9 cellular contexts compared by ENCODE assay signal in the genomic region with DNA sequence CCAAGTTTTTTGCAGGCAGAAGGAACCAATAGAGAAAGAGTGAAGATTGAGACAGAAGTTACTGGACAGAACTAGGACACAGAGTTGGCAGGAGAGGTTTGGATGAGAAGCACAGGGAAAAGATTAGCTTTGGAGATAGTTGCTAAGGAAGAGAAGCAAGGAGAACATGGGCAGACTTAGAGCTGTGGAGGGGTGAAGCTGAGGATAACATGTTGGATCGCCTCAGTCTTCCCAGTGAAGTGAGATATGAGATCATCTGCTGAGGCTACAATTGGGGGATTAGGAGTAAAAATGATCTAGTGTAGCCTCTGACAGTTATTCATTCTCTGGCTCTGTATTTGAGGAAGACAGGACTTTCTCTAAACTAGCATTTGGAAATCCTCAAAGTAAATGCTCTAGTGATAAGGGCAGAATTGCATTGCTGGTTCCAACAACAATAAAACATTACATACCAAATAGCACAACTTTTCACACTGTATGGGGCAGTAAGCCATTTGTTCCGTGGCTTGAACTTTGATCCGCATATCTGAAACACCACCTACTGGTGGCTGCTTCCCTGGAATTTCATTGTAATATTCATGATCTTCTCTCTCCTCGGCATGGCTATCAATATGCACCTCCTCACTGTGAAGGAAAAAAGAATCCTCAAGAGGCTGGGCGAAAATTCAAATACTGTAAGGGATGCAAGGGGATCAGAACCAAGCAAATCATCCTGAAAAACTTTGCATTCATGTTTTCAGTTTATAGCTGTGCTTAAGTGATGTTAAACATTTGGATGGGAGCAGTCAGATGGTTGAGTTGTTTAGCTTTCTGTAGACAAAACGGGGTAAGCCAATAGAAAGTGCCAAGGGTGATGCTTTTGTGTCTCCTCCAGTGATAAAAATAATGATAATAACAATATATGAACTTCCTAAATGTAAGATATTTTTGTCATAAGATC. TPM values are rescaled to one million over a fixed set of nuclear protein-coding genes. Genes with fewer than 3 reads are reported as not detected.
DNase-seq lines count a peak whose midpoint lies in the region; ATAC-seq and TF ChIP-seq lines count a peak whose summit lies in the region.
"Had no signal": no experiment of that assay in that cellular context is flagged by ENCODE, and none has a peak within 500 bp of the region (broad histone marks: within the 10 kb centered on the region; RNA-seq: fewer than 3 reads in every experiment).

No MANE protein-coding gene starts in this region.

- DNase-seq in HEK293T (ENCODE audit: extremely low spot score) (peak; percentile 24), kidney epithelial cell (ENCODE audit: low read depth) (no peak), GDM1 (lab: John Stamatoyannopoulos, UW) (no peak), NCI-H2107 treated with DMSO at 0.1 percent for 48 hours (lab: John Stamatoyannopoulos, UW; ENCODE audit: unreplicated experiment) (no peak)
- no peak for DNase-seq in stimulated activated naive CD8-positive, alpha-beta T cell treated with anti-CD3 and anti-CD28 coated beads, Interleukin-15, amount 100 ng/mL, for 72 hours
- DNase-seq in central memory CD4-positive, alpha-beta T cell, result no peak
- DNase-seq: activated naive CD8-positive, alpha-beta T cell treated with anti-CD3 and anti-CD28 coated beads, Interleukin-2, amount 10 ng/mL, durations not matched to agents 7 days and 5 days had no signal

- TF ChIP-seq CTCF in VCaP (conservative IDR thresholded peaks at IDR 0.05) (peak; percentile 74), kidney epithelial cell (IDR thresholded peaks at IDR 0.05; ENCODE audit: insufficient read depth, low read length, poor library complexity, severe bottlenecking) (peak; percentile 63)

- no peaks in the 10 kb centered on the region for H3K9me3 Mint-ChIP-seq in stimulated activated naive CD8-positive, alpha-beta T cell treated with anti-CD3 and anti-CD28 coated beads, Interleukin-15, amount 100 ng/mL, for 72 hours
- H3K9me3 Mint-ChIP-seq: activated naive CD8-positive, alpha-beta T cell treated with anti-CD3 and anti-CD28 coated beads, Interleukin-2, amount 10 ng/mL, durations not matched to agents 7 days and 5 days had no signal

- H3K36me3 ChIP-seq in ACC112 (ENCODE audit: insufficient read depth, low read length) (no peaks in the 10 kb centered on the region), kidney epithelial cell (ENCODE audit: control insufficient read depth, insufficient read depth, low read length) (no peaks in the 10 kb centered on the region)

- H3K27me3 ChIP-seq in ACC112 (ENCODE audit: insufficient read depth, low read length) (no peaks in the 10 kb centered on the region), kidney epithelial cell (ENCODE audit: control insufficient read depth, insufficient read depth, low read length) (no peaks in the 10 kb centered on the region)

- H3K4me3 ChIP-seq in ACC112 (ENCODE audit: low read depth, low read length) (peak overlapping the region; percentile 12), kidney epithelial cell (ENCODE audit: low read depth, low read length) (no peak overlapping the region)

- H3K27ac Mint-ChIP-seq in stimulated activated naive CD8-positive, alpha-beta T cell treated with anti-CD3 and anti-CD28 coated beads, Interleukin-15, amount 100 ng/mL, for 72 hours, result no peak overlapping the region
- H3K27ac Mint-ChIP-seq: activated naive CD8-positive, alpha-beta T cell treated with anti-CD3 and anti-CD28 coated beads, Interleukin-2, amount 10 ng/mL, durations not matched to agents 7 days and 5 days had no signal

- peaks cover 41% of the 10 kb centered on the region for H3K4me1 ChIP-seq in ACC112 (ENCODE audit: control insufficient read depth, insufficient read depth, low read length, unreplicated experiment)

- no peak for ATAC-seq in stimulated activated naive CD8-positive, alpha-beta T cell treated with anti-CD3 and anti-CD28 coated beads, Interleukin-15, amount 100 ng/mL, for 72 hours

- H3K27me3 Mint-ChIP-seq in stimulated activated naive CD8-positive, alpha-beta T cell treated with anti-CD3 and anti-CD28 coated beads, Interleukin-15, amount 100 ng/mL, for 72 hours, result peaks cover 19% of the 10 kb centered on the region

- POLR2A ChIA-PET in HEK293T (lab: Yijun Ruan, JAX), result no interaction called here

- H3K27ac ChIP-seq in ACC112 (ENCODE audit: low read depth, low read length) (peak overlapping the region; percentile 13; the same call in 1 of the 2 replicates), VCaP (peak overlapping the region; percentile 28; the same call in 1 of the 2 replicates)

- H3K4me1 Mint-ChIP-seq in stimulated activated naive CD8-positive, alpha-beta T cell treated with anti-CD3 and anti-CD28 coated beads, Interleukin-15, amount 100 ng/mL, for 72 hours, result no peaks in the 10 kb centered on the region
- H3K4me1 Mint-ChIP-seq: activated naive CD8-positive, alpha-beta T cell treated with anti-CD3 and anti-CD28 coated beads, Interleukin-2, amount 10 ng/mL, durations not matched to agents 7 days and 5 days had no signal

- CTCF ChIA-PET in HEK293T (lab: Yijun Ruan, JAX), result interaction anchor here (0.8 to 1.3 kb wide), 4 partner anchors 11 to 1172 kb away, joined by 3 to 4 read pairs (median 3); partner anchors contain the start of gene EID1

- H3K79me2 ChIP-seq in ACC112 (ENCODE audit: control insufficient read depth, insufficient read depth, low read length, unreplicated experiment), result no peaks in the 10 kb centered on the region

- no peak overlapping the region for H3K4me3 Mint-ChIP-seq in stimulated activated naive CD8-positive, alpha-beta T cell treated with anti-CD3 and anti-CD28 coated beads, Interleukin-15, amount 100 ng/mL, for 72 hours
- H3K4me3 Mint-ChIP-seq: activated naive CD8-positive, alpha-beta T cell treated with anti-CD3 and anti-CD28 coated beads, Interleukin-2, amount 10 ng/mL, durations not matched to agents 7 days and 5 days had no signal

- peak overlapping the region; percentile 69 for H2AFZ ChIP-seq in ACC112 (ENCODE audit: low read length, unreplicated experiment)

TF ChIP-seq in HEK293T, 16 proteins besides CTCF, POLR2A, EP300 and RAD21:
- no peak for TF ChIP-seq SUZ12 (IDR thresholded peaks at IDR 0.05)
- TF ChIP-seq, protein P1, sequence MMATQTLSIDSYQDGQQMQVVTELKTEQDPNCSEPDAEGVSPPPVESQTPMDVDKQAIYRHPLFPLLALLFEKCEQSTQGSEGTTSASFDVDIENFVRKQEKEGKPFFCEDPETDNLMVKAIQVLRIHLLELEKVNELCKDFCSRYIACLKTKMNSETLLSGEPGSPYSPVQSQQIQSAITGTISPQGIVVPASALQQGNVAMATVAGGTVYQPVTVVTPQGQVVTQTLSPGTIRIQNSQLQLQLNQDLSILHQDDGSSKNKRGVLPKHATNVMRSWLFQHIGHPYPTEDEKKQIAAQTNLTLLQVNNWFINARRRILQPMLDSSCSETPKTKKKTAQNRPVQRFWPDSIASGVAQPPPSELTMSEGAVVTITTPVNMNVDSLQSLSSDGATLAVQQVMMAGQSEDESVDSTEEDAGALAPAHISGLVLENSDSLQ (IDR thresholded peaks at IDR 0.05), result no peak

RNA-seq across cellular contexts. Expression of gene EID1, which starts 22.2 kb away (rescaled TPM):
- 105 and 134 TPM in 2 replicates for total RNA-seq in kidney epithelial cell

RNA-seq across cellular contexts. Expression of gene CEP152, which starts 44.9 kb away (rescaled TPM):
- 2.5 and 3.2 TPM in 2 replicates for total RNA-seq in kidney epithelial cell
